Comparison of ENCODE assay signal across 17 cellular contexts in the genomic region with DNA sequence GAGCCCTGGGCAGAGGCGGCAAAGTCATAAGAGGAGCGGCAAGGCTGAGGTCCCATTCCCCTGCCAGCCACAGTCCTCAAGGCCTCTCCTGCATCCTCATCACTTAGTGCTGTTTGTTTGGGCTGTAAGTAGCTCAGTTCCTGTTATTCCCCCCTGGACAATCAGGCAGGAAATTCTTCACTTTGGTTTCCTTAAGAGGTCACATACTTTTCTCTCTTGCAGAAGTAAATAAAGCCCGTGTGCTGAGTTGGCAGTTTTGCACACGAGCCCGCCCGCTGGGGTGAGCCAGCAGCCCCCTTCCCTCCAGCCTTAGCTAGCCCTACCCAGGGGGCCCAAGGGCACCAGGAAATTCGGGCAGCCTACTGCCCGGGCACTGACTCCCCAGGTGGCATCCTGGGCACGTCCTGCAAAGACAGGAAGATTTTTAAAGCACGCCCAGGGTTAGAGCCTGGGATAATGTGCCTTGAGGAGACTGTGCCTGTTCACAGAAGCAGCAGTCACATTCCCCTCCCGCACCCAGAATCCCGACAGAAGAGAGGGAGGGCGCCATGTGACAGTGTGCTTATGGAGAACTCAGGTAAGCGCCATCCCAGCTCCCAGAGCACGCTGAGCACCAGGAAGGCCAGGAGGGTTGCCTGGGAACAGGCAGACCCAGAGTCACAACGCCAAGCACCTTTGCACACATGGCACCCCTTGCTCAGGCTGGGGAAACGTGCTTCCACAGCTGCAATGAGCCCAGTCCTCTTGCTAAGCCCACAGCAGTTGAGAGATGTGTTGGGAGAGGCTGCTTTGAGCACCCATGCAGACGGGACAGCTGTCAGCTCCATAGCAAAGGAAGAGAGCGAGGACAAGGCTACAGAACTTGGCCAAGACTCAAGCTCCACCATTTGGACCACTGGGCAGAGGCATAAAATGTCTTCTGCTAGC.
A peak's percentile ranks its signal among the peaks of the same experiment; 100 is the strongest.
DNase-seq lines count a peak whose midpoint lies in the region; ATAC-seq, FAIRE-seq and TF ChIP-seq lines count a peak whose summit lies in the region.
"Had no signal": no experiment of that assay in that cellular context is flagged by ENCODE, and none has a peak within 500 bp of the region (broad histone marks: within the 10 kb centered on the region; RNA-seq: fewer than 3 reads in every experiment).

No MANE protein-coding gene starts in this region.

- no peak for TF ChIP-seq RAD21 in A549 (conservative IDR thresholded peaks at IDR 0.05 in 1 of 2, IDR thresholded peaks at IDR 0.05 in 1 of 2)

- H3K4me1 Mint-ChIP-seq in mesothelial cell of epicardium: peaks cover 3% of the 10 kb centered on the region

- H3K4me2 ChIP-seq in A549: no peak overlapping the region
- H3K4me2 ChIP-seq: smooth muscle cell had no signal

- no peak overlapping the region for H3K4me3 ChIP-seq in A549
- no peak overlapping the region for H3K4me3 ChIP-seq in fibroblast of pulmonary artery (replicated peaks; ENCODE audit: low read depth, low read length)
- H3K4me3 ChIP-seq: smooth muscle cell had no signal

- peaks cover 9% of the 10 kb centered on the region for H3K36me3 Mint-ChIP-seq in mesothelial cell of epicardium

- no peak for FAIRE-seq in A549 (lab: Jason Lieb, UNC)

- no peaks in the 10 kb centered on the region for H3K9me3 ChIP-seq in A549

- H3K9me3 Mint-ChIP-seq in mesothelial cell of epicardium: peaks cover 11% of the 10 kb centered on the region
- H3K9me3 Mint-ChIP-seq: stimulated activated naive CD8-positive, alpha-beta T cell treated with anti-CD3 and anti-CD28 coated beads, Interleukin-15, Interleukin-2, amounts not matched to agents 100 ng/mL and 50 ng/mL, for 24 hours had no signal

- WGBS in A549 (ENCODE audit: missing lambda C conversion rate): 77% methylated on average over 13 of the region's 19 CpGs

- H3K27ac ChIP-seq in A549: no peak overlapping the region
- H3K27ac ChIP-seq: VCaP had no signal

- ATAC-seq in A549 (no peak), HG03045 (IDR thresholded peaks at IDR 0.05; ENCODE audit: unreplicated experiment) (no peak), GM18861 (IDR thresholded peaks at IDR 0.05; ENCODE audit: unreplicated experiment) (no peak), GM21423 (IDR thresholded peaks at IDR 0.05; ENCODE audit: unreplicated experiment) (no peak)

- POLR2A ChIA-PET in A549 (lab: Yijun Ruan, JAX): no interaction called here

- H3K4me3 Mint-ChIP-seq in mesothelial cell of epicardium: no peak overlapping the region
- H3K4me3 Mint-ChIP-seq: stimulated activated naive CD8-positive, alpha-beta T cell treated with anti-CD3 and anti-CD28 coated beads, Interleukin-15, Interleukin-2, amounts not matched to agents 100 ng/mL and 50 ng/mL, for 24 hours had no signal

- peak overlapping the region; percentile 73 for H3K27ac Mint-ChIP-seq in mesothelial cell of epicardium
- H3K27ac Mint-ChIP-seq: stimulated activated naive CD8-positive, alpha-beta T cell treated with anti-CD3 and anti-CD28 coated beads, Interleukin-15, Interleukin-2, amounts not matched to agents 100 ng/mL and 50 ng/mL, for 24 hours had no signal

- DNase-seq in A549 (ENCODE audit: low read depth in 1 of 2, low spot score in 1 of 2): no peak
- peak; percentile 45 for DNase-seq in NCI-H446 treated with DMSO at 0.1 percent for 48 hours (lab: John Stamatoyannopoulos, UW)
- DNase-seq in fibroblast of pulmonary artery (ENCODE audit: low read depth): peak; percentile 58
- no peak for DNase-seq in mesothelial cell of epicardium (ENCODE audit: low spot score in 2 of 2, unreplicated experiment in 2 of 2)
- no peak for DNase-seq in SKM-1 treated with dmso at 0.1 percent for 144 hours (lab: John Stamatoyannopoulos, UW; ENCODE audit: unreplicated experiment)
- DNase-seq: activated gamma-delta T cell, Calu3, HCEC 1CT, Kasumi-1, left cardiac atrium, NCI-H524 had no signal

- TF ChIP-seq EP300 in A549 (IDR thresholded peaks at IDR 0.05): no peak

- CTCF ChIA-PET in A549 (lab: Yijun Ruan, JAX): interaction anchor here (0.8 to 1.4 kb wide), 2 partner anchors 19 to 30 kb away, joined by 3 read pairs; no protein-coding TSS in a partner anchor

- H3K4me1 ChIP-seq in A549: peaks cover 11% of the 10 kb centered on the region; the same call in 2 of the 3 replicates

- TF ChIP-seq POLR2A in A549 (IDR thresholded peaks at IDR 0.05; ENCODE audit: low read length): no peak

- no peaks in the 10 kb centered on the region for H3K27me3 Mint-ChIP-seq in mesothelial cell of epicardium (ENCODE audit: low read depth)

- no peak for TF ChIP-seq CTCF in A549 (IDR thresholded peaks at IDR 0.05)
- no peak for TF ChIP-seq CTCF in fibroblast of pulmonary artery (IDR thresholded peaks at IDR 0.05; ENCODE audit: low read length, missing control alignments)
- no peak for TF ChIP-seq CTCF in mesothelial cell of epicardium (IDR thresholded peaks at IDR 0.05; ENCODE audit: unreplicated experiment)

TF ChIP-seq in A549, 52 proteins besides CTCF, POLR2A, EP300 and RAD21:
- TF ChIP-seq MAFK (IDR thresholded peaks at IDR 0.05; ENCODE audit: partially characterized antibody) (peak; percentile 63), CHD2 (IDR thresholded peaks at IDR 0.05; ENCODE audit: low read length, partially characterized antibody) (no peak)

Comparison
In these comparisons a context has a peak if more than half of its experiments do, and no peak if none do; other contexts are left out.
1. DNase-seq: peak in NCI-H446 treated with DMSO at 0.1 percent for 48 hours (single experiment) and fibroblast of pulmonary artery (single experiment); none in A549 (0 of 2), mesothelial cell of epicardium (0 of 2) and SKM-1 treated with dmso at 0.1 percent for 144 hours (single experiment).